Comparison of ENCODE assay signal across 26 cellular contexts in the genomic region with DNA sequence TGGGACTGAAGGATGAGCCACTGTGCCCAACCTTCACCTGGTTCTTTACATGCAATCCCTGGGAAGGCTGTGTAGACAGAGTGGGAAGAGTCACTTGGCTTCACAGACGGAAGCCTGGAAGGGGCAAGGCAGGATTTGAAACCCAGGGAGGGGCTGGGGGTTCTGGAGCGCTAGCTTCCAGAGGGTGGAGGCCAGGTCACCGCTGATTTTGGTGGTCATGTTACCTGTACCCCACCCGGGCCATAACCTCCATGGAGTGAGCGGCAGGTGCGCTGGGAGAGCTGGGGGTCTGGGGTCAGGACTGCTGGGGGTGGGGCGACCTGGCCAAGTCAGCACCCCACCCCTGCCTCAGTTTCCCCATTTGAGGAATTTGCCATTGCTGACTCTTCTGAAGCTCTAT. TPM values are rescaled to one million over a fixed set of nuclear protein-coding genes. Genes with fewer than 3 reads are reported as not detected.
A peak's percentile ranks its signal among the peaks of the same experiment; 100 is the strongest.
DNase-seq lines count a peak whose midpoint lies in the region; ATAC-seq, FAIRE-seq and TF ChIP-seq lines count a peak whose summit lies in the region.
"Had no signal": no experiment of that assay in that cellular context is flagged by ENCODE, and none has a peak within 500 bp of the region (broad histone marks: within the 10 kb centered on the region; RNA-seq: fewer than 3 reads in every experiment).

No MANE protein-coding gene starts in this region.

- H3K4me3 Mint-ChIP-seq in activated T-cell treated with anti-CD3 and anti-CD28 coated beads, Interleukin-2, amount 50 U/mL, for 24 hours: no peak overlapping the region
- H3K4me3 Mint-ChIP-seq in activated T-cell treated with anti-CD3 and anti-CD28 coated beads, Interleukin-2, amount 50 U/mL, for 4 hours: no peak overlapping the region
- H3K4me3 Mint-ChIP-seq: activated CD8-positive, alpha-beta T cell treated with anti-CD3 and anti-CD28 coated beads, Interleukin-2, amount 10 ng/mL, durations not matched to agents 7 days and 5 days; CD8-positive, alpha-beta T cell; neural crest cell had no signal

- H3K9me3 Mint-ChIP-seq in activated T-cell treated with anti-CD3 and anti-CD28 coated beads, Interleukin-2, amount 50 U/mL, for 24 hours: no peaks in the 10 kb centered on the region
- H3K9me3 Mint-ChIP-seq in activated T-cell treated with anti-CD3 and anti-CD28 coated beads, Interleukin-2, amount 50 U/mL, for 4 hours: no peaks in the 10 kb centered on the region
- H3K9me3 Mint-ChIP-seq: CD8-positive, alpha-beta T cell; neural crest cell had no signal

- H3K36me3 ChIP-seq in RWPE2 (ENCODE audit: low read depth) (no peaks in the 10 kb centered on the region), keratinocyte (ENCODE audit: control insufficient read depth in 2 of 2, extremely low read depth in 1 of 2, insufficient read depth in 2 of 2, low read length in 2 of 2) (no peaks in the 10 kb centered on the region), spleen (no peaks in the 10 kb centered on the region), upper lobe of left lung (no peaks in the 10 kb centered on the region)
- H3K36me3 ChIP-seq: breast epithelium, gastroesophageal sphincter had no signal

- no peak overlapping the region for H3K27ac Mint-ChIP-seq in activated T-cell treated with anti-CD3 and anti-CD28 coated beads, Interleukin-2, amount 50 U/mL, for 24 hours
- H3K27ac Mint-ChIP-seq: activated CD8-positive, alpha-beta T cell treated with anti-CD3 and anti-CD28 coated beads, Interleukin-2, amount 10 ng/mL, durations not matched to agents 7 days and 5 days; progenitor cell of endocrine pancreas had no signal

- DNase-seq in activated T-cell treated with anti-CD3 and anti-CD28 coated beads, Interleukin-2, amount 50 U/mL, for 24 hours: peak; percentile 17
- no peak for DNase-seq in activated T-cell treated with anti-CD3 and anti-CD28 coated beads, Interleukin-2, amount 50 U/mL, for 4 hours
- peak; percentile 44 for DNase-seq in RWPE2 (ENCODE audit: low spot score)
- no peak for DNase-seq in keratinocyte (ENCODE audit: low read depth, low spot score)
- DNase-seq in spleen: peak; percentile 42
- DNase-seq in GM19238 (ENCODE audit: insufficient read length, low spot score): no peak
- no peak for DNase-seq in AG08395 (ENCODE audit: low spot score)
- DNase-seq in upper lobe of left lung: no peak
- DNase-seq: activated CD8-positive, alpha-beta T cell treated with anti-CD3 and anti-CD28 coated beads, Interleukin-2, amount 10 ng/mL, durations not matched to agents 7 days and 5 days; activated naive CD4-positive, alpha-beta T cell; CD8-positive, alpha-beta T cell; cortex of kidney; DMS79 treated with DMSO at 0.1 percent for 48 hours; hippocampal formation; NCI-H1436; SHP77 treated with DMSO at 0.1 percent for 48 hours had no signal

- H3K9me3 ChIP-seq in RWPE2 (ENCODE audit: severe bottlenecking) (no peaks in the 10 kb centered on the region), keratinocyte (ENCODE audit: control insufficient read depth, low read depth, low read length) (no peaks in the 10 kb centered on the region), spleen (no peaks in the 10 kb centered on the region), upper lobe of left lung (no peaks in the 10 kb centered on the region)
- H3K9me3 ChIP-seq: breast epithelium, gastroesophageal sphincter, mucosa of descending colon had no signal

- H3K9me1 ChIP-seq in keratinocyte (ENCODE audit: control insufficient read depth, extremely low read depth, insufficient read depth, low read length): no peaks in the 10 kb centered on the region

- dilution Hi-C loops in keratinocyte (cut with MboI; ENCODE audit: extremely low pct_ligation_motif_present, low sequenced_read_pairs): no loop called here

- H3K4me2 ChIP-seq in keratinocyte (ENCODE audit: control insufficient read depth, extremely low read depth, insufficient read depth, low read depth, low read length): no peak overlapping the region
- H3K4me2 ChIP-seq: KMS-11 had no signal

- H3K27ac ChIP-seq in RWPE2 (ENCODE audit: poor library complexity, severe bottlenecking): peak overlapping the region; percentile 71
- peak overlapping the region; percentile 26 for H3K27ac ChIP-seq in keratinocyte (ENCODE audit: control insufficient read depth, insufficient read depth, low read length)
- no peak overlapping the region for H3K27ac ChIP-seq in spleen
- no peak overlapping the region for H3K27ac ChIP-seq in upper lobe of left lung
- H3K27ac ChIP-seq: breast epithelium, KMS-11 had no signal

- no peak overlapping the region for H2AFZ ChIP-seq in keratinocyte (ENCODE audit: control insufficient read depth, low read length)

- H3K27me3 Mint-ChIP-seq in activated T-cell treated with anti-CD3 and anti-CD28 coated beads, Interleukin-2, amount 50 U/mL, for 24 hours: peaks cover 2% of the 10 kb centered on the region
- H3K27me3 Mint-ChIP-seq in activated T-cell treated with anti-CD3 and anti-CD28 coated beads, Interleukin-2, amount 50 U/mL, for 4 hours (ENCODE audit: low read depth): peaks cover 5% of the 10 kb centered on the region
- H3K27me3 Mint-ChIP-seq: progenitor cell of endocrine pancreas had no signal

- H3K4me3 ChIP-seq in RWPE2 (ENCODE audit: severe bottlenecking) (no peak overlapping the region), keratinocyte (ENCODE audit: control insufficient read depth in 2 of 3, extremely low read depth in 1 of 3, insufficient read depth in 2 of 3, low read depth in 1 of 3, low read length in 3 of 3) (no peak overlapping the region), spleen (no peak overlapping the region), upper lobe of left lung (no peak overlapping the region)
- H3K4me3 ChIP-seq: breast epithelium, gastroesophageal sphincter, GM12878, mucosa of descending colon had no signal

- no peak overlapping the region for H3K9ac ChIP-seq in keratinocyte (ENCODE audit: control insufficient read depth, extremely low read depth, insufficient read depth, low read length)
- H3K9ac ChIP-seq: KMS-11 had no signal

- peaks cover 23% of the 10 kb centered on the region for H3K4me1 Mint-ChIP-seq in activated T-cell treated with anti-CD3 and anti-CD28 coated beads, Interleukin-2, amount 50 U/mL, for 24 hours (ENCODE audit: low read depth)
- peaks cover 17% of the 10 kb centered on the region for H3K4me1 Mint-ChIP-seq in activated T-cell treated with anti-CD3 and anti-CD28 coated beads, Interleukin-2, amount 50 U/mL, for 4 hours (ENCODE audit: low read depth)

- no peaks in the 10 kb centered on the region for H3K36me3 Mint-ChIP-seq in activated T-cell treated with anti-CD3 and anti-CD28 coated beads, Interleukin-2, amount 50 U/mL, for 24 hours (ENCODE audit: low read depth)
- H3K36me3 Mint-ChIP-seq in activated T-cell treated with anti-CD3 and anti-CD28 coated beads, Interleukin-2, amount 50 U/mL, for 4 hours (ENCODE audit: insufficient read depth): no peaks in the 10 kb centered on the region
- H3K36me3 Mint-ChIP-seq: CD8-positive, alpha-beta T cell had no signal

- H3K4me1 ChIP-seq in RWPE2 (ENCODE audit: insufficient read depth, poor library complexity, severe bottlenecking) (peaks cover 24% of the 10 kb centered on the region), keratinocyte (ENCODE audit: control insufficient read depth, extremely low read depth, insufficient read depth, low read length) (peaks cover 44% of the 10 kb centered on the region), spleen (peaks cover 0 to 13% (median 5%) of the 10 kb centered on the region in 6 donors), upper lobe of left lung (peaks cover 6 to 27% (median 16%) of the 10 kb centered on the region in 4 donors)
- H3K4me1 ChIP-seq: breast epithelium, gastroesophageal sphincter had no signal

- no peaks in the 10 kb centered on the region for H4K20me1 ChIP-seq in keratinocyte (ENCODE audit: control insufficient read depth, extremely low read depth, insufficient read depth, low read length)

- no peak for TF ChIP-seq POLR2A in spleen (IDR thresholded peaks at IDR 0.05)
- no peak for TF ChIP-seq POLR2A in upper lobe of left lung (IDR thresholded peaks at IDR 0.05)

- FAIRE-seq in keratinocyte (lab: Jason Lieb, UNC): no peak
- FAIRE-seq: A204.1, endometrium, GM12878 had no signal

- no peak for ATAC-seq in activated T-cell treated with anti-CD3 and anti-CD28 coated beads, Interleukin-2, amount 50 U/mL, for 4 hours
- ATAC-seq in RWPE2 (ENCODE audit: low read depth) (no peak), upper lobe of left lung (ENCODE audit: low FRiP score in 2 of 2) (no peak)
- ATAC-seq: activated CD4-positive, CD25-positive, alpha-beta regulatory T cell treated with anti-CD3 and anti-CD28 coated beads, Interleukin-2, amount 50 U/mL, for 24 hours had no signal

- no peak for TF ChIP-seq EP300 in upper lobe of left lung (IDR thresholded peaks at IDR 0.05)

- WGBS in spleen, 5 donors: 89 to 98% (median 93%) methylated on average over 7 of the region's 7 CpGs
- WGBS in upper lobe of left lung, 2 donors: 91 to 95% methylated on average over 7 of the region's 7 CpGs

- TF ChIP-seq CTCF in RWPE2 (IDR thresholded peaks at IDR 0.05; ENCODE audit: poor library complexity, severe bottlenecking): no peak
- no peak for TF ChIP-seq CTCF in keratinocyte (optimal IDR thresholded peaks at IDR 0.05 in 1 of 3, IDR thresholded peaks at IDR 0.05 in 1 of 3, conservative IDR thresholded peaks at IDR 0.05 in 1 of 3; ENCODE audit: extremely low read depth in 1 of 3, insufficient read depth in 2 of 3, low read length in 3 of 3)
- TF ChIP-seq CTCF in spleen (IDR thresholded peaks at IDR 0.05 in 8 of 11, conservative IDR thresholded peaks at IDR 0.05 in 3 of 11): no peak
- TF ChIP-seq CTCF in upper lobe of left lung (IDR thresholded peaks at IDR 0.05): no peak

- intact Hi-C loops in spleen (cut with DNase I; ENCODE audit: low total_unique reads): no loop called here

- H3K27me3 ChIP-seq in RWPE2 (ENCODE audit: insufficient read depth, poor library complexity, severe bottlenecking) (no peaks in the 10 kb centered on the region), keratinocyte (ENCODE audit: control insufficient read depth, extremely low read depth, insufficient read depth, low read length) (no peaks in the 10 kb centered on the region), spleen (replicated peaks in 1 of 7) (peaks cover 0 to 4% (median 0%) of the 10 kb centered on the region in 7 donors), upper lobe of left lung (no peaks in the 10 kb centered on the region)
- H3K27me3 ChIP-seq: breast epithelium had no signal

- H3K79me2 ChIP-seq in keratinocyte (ENCODE audit: control insufficient read depth, insufficient read depth, low read length): no peaks in the 10 kb centered on the region

RNA-seq across cellular contexts. Expression of gene PDGFB, which starts 38.3 kb away (rescaled TPM):
- total RNA-seq in activated T-cell treated with anti-CD3 and anti-CD28 coated beads, Interleukin-2, amount 50 U/mL, for 4 hours: 1 to 10 TPM in 1 of 3 donors, under 1 TPM in 2; 0.35 to 2.1 (median 0.84) TPM
- 4.3 to 10.3 TPM (median 6.0 TPM) in 3 replicates for polyA plus RNA-seq in keratinocyte
- polyA plus RNA-seq in keratinocyte (2011; ENCODE audit: low read depth): 4.1 TPM
- 5.7 and 7.5 TPM in 2 replicates for polyA plus RNA-seq in keratinocyte (2011; cell fraction: cytosol; rRNA removed)
- 13.7 and 15.8 TPM in 2 replicates for polyA plus RNA-seq in keratinocyte (2011; cell fraction: nucleus; rRNA removed)
- 2.2 and 8.5 TPM in 2 replicates for polyA plus RNA-seq in keratinocyte (2012; ENCODE audit: low replicate concordance)
- polyA minus RNA-seq in keratinocyte: 4.4 to 17.7 TPM (median 4.6 TPM) in 3 replicates
- polyA minus RNA-seq in keratinocyte (2011; cell fraction: cytosol; rRNA and poly(A)+ RNA removed): 9.4 TPM
- polyA minus RNA-seq in keratinocyte (2011; cell fraction: nucleus; rRNA and poly(A)+ RNA removed): 9.4 and 9.9 TPM in 2 replicates
- total RNA-seq in spleen: 10 to 100 TPM in 2 of 7 donors, 1 to 10 TPM in 5; 2.4 to 20.5 (median 9.3) TPM
- polyA plus RNA-seq in spleen: 1 to 10 TPM; 1.7 to 8.2 (median 2.0) TPM
- 10 to 100 TPM; 15.4 to 41.7 (median 24.1) TPM for total RNA-seq in upper lobe of left lung

RNA-seq across cellular contexts. Expression of gene CBX7, which starts 54.0 kb away (rescaled TPM):
- 10 to 100 TPM; 14.2 to 17.6 (median 14.8) TPM for total RNA-seq in activated T-cell treated with anti-CD3 and anti-CD28 coated beads, Interleukin-2, amount 50 U/mL, for 4 hours
- 1.2 to 1.6 TPM (median 1.3 TPM) in 3 replicates for polyA plus RNA-seq in keratinocyte
- polyA plus RNA-seq in keratinocyte (2011; ENCODE audit: low read depth): 2.0 TPM
- 0.55 and 1.0 TPM in 2 replicates for polyA plus RNA-seq in keratinocyte (2011; cell fraction: cytosol; rRNA removed)
- polyA plus RNA-seq in keratinocyte (2011; cell fraction: nucleus; rRNA removed): 3.5 and 4.3 TPM in 2 replicates
- 1.2 and 2.4 TPM in 2 replicates for polyA plus RNA-seq in keratinocyte (2012; ENCODE audit: low replicate concordance)
- polyA minus RNA-seq in keratinocyte: 1.0 to 2.1 TPM (median 1.3 TPM) in 3 replicates
- 3.3 TPM for polyA minus RNA-seq in keratinocyte (2011; cell fraction: cytosol; rRNA and poly(A)+ RNA removed)
- polyA minus RNA-seq in keratinocyte (2011; cell fraction: nucleus; rRNA and poly(A)+ RNA removed): 1.3 and 2.2 TPM in 2 replicates
- 10 to 100 TPM; 50.9 to 99.4 (median 64.6) TPM for total RNA-seq in spleen
- polyA plus RNA-seq in spleen: 10 to 100 TPM; 20.2 to 62.0 (median 26.8) TPM
- 100 to 1,000 TPM in 1 of 6 donors, 10 to 100 TPM in 5; 51.5 to 145 (median 60.6) TPM for total RNA-seq in upper lobe of left lung

Comparison
In these comparisons a context has a peak if more than half of its experiments do, and no peak if none do; other contexts are left out.
1. DNase-seq: peak in activated T-cell treated with anti-CD3 and anti-CD28 coated beads, Interleukin-2, amount 50 U/mL, for 24 hours (single experiment), RWPE2 (single experiment) and spleen (single experiment); none in activated T-cell treated with anti-CD3 and anti-CD28 coated beads, Interleukin-2, amount 50 U/mL, for 4 hours (single experiment), keratinocyte (single experiment), GM19238 (single experiment), AG08395 (single experiment) and upper lobe of left lung (0 of 2).
2. H3K27ac ChIP-seq: peak in RWPE2 (single experiment) and keratinocyte (single experiment); none in spleen (0 of 8) and upper lobe of left lung (0 of 4).